Comparison of ENCODE assay signal across 14 cellular contexts in the genomic region with DNA sequence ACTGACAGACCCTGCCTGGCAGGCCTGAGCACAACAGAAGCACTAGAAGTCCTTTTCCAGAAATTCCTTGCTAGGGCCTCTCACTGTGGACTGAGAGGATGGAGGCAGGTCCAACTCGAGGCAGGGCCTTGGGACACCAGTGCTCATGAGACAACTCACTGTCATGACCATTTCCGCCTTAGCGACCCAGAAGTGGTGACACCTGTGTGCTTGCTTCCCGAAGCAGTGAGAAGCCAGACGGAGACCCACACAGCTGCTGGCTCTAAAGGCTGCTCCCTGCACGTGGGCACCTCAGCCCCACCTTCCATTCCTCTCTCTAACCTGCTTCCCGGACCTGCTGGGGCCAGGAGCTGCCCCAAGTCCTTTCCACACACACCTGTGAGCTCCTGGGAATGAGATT. TPM values are rescaled to one million over a fixed set of nuclear protein-coding genes. Genes with fewer than 3 reads are reported as not detected.
DNase-seq lines count a peak whose midpoint lies in the region; ATAC-seq and TF ChIP-seq lines count a peak whose summit lies in the region.
"Had no signal": no experiment of that assay in that cellular context is flagged by ENCODE, and none has a peak within 500 bp of the region (broad histone marks: within the 10 kb centered on the region; RNA-seq: fewer than 3 reads in every experiment).

No MANE protein-coding gene starts in this region.

- H3K4me1 ChIP-seq in foreskin keratinocyte, result peaks cover 9% of the 10 kb centered on the region

- DNase-seq in COLO668 (lab: John Stamatoyannopoulos, UW; ENCODE audit: unreplicated experiment) (peak; percentile 71), NCI-H2171 treated with DMSO at 0.1 percent for 48 hours (lab: John Stamatoyannopoulos, UW) (peak; percentile 67), foreskin keratinocyte (no peak), kidney glomerular epithelial cell (lab: John Stamatoyannopoulos, UW) (no peak), inferior parietal cortex (ENCODE audit: extremely low spot score) (no peak)
- no peak for DNase-seq in activated CD4-positive, alpha-beta T cell treated with anti-CD3 and anti-CD28 coated beads for 4 hours
- DNase-seq: activated T-cell treated with anti-CD3 and anti-CD28 coated beads, Interleukin-2, amount 50 U/mL, for 24 hours; glutamatergic neuron; lower lobe of right lung; NCI-H226 had no signal

- TF ChIP-seq CTCF in foreskin keratinocyte (conservative IDR thresholded peaks at IDR 0.05), result no peak

- no peak overlapping the region for H3K27ac ChIP-seq in foreskin keratinocyte
- H3K27ac ChIP-seq: lower lobe of right lung had no signal

- ATAC-seq in GM21447 (IDR thresholded peaks at IDR 0.05; ENCODE audit: unreplicated experiment) (peak; percentile 41), foreskin keratinocyte (peak; percentile 6), HG03460 (IDR thresholded peaks at IDR 0.05; ENCODE audit: unreplicated experiment) (no peak)
- ATAC-seq: lower lobe of right lung, Right ventricle myocardium inferior had no signal

- H3K27me3 ChIP-seq in foreskin keratinocyte, result no peaks in the 10 kb centered on the region
- H3K27me3 ChIP-seq: body of pancreas had no signal

RNA-seq across cellular contexts. Expression of a gene that starts 33.0 kb away (rescaled TPM):
- 1.8 and 1.9 TPM in 2 replicates for total RNA-seq in foreskin keratinocyte
- polyA plus RNA-seq in foreskin keratinocyte, result 1.5 and 1.7 TPM in 2 replicates

Comparison
In these comparisons a context has a peak if more than half of its experiments do, and no peak if none do; other contexts are left out.
1. DNase-seq: peak in COLO668 (single experiment) and NCI-H2171 treated with DMSO at 0.1 percent for 48 hours (single experiment); none in foreskin keratinocyte (0 of 2), kidney glomerular epithelial cell (single experiment), inferior parietal cortex (single experiment) and activated CD4-positive, alpha-beta T cell treated with anti-CD3 and anti-CD28 coated beads for 4 hours (0 of 2).